11 cellular contexts compared by ENCODE assay signal in genomic region chr18:10245517-10246175, GRCh38.
"Had no signal": no experiment of that assay in that cellular context is flagged by ENCODE, and none has a peak within 500 bp of the region (broad histone marks: within the 10 kb centered on the region; RNA-seq: fewer than 3 reads in every experiment).

No MANE protein-coding gene starts in this region.

- H3K4me3 Mint-ChIP-seq: activated CD8-positive, alpha-beta T cell treated with anti-CD3 and anti-CD28 coated beads, Interleukin-2, amount 10 ng/mL, durations not matched to agents 7 days and 5 days; activated naive CD8-positive, alpha-beta T cell treated with anti-CD3 and anti-CD28 coated beads, Interleukin-2, amount 10 ng/mL, durations not matched to agents 7 days and 5 days; naive B cell; stimulated activated naive B cell treated with anti-CD40 and anti-IgM and Interleukin-4, amounts not matched to agents 10 μg/mL and 1 μg/mL and 100 μg/mL, for 72 hours had no signal

- H3K36me3 Mint-ChIP-seq: activated naive CD8-positive, alpha-beta T cell treated with anti-CD3 and anti-CD28 coated beads, Interleukin-2, amount 10 ng/mL, durations not matched to agents 7 days and 5 days; naive B cell; stimulated activated naive B cell treated with anti-CD40 and anti-IgM and Interleukin-4, amounts not matched to agents 10 μg/mL and 1 μg/mL and 100 μg/mL, for 72 hours had no signal

- H3K27ac Mint-ChIP-seq: activated CD8-positive, alpha-beta T cell treated with anti-CD3 and anti-CD28 coated beads, Interleukin-2, amount 10 ng/mL, durations not matched to agents 7 days and 5 days; activated naive CD8-positive, alpha-beta T cell treated with anti-CD3 and anti-CD28 coated beads, Interleukin-2, amount 10 ng/mL, durations not matched to agents 7 days and 5 days; naive B cell; stimulated activated naive B cell treated with anti-CD40 and anti-IgM and Interleukin-4, amounts not matched to agents 10 μg/mL and 1 μg/mL and 100 μg/mL, for 72 hours had no signal

- H3K9me3 Mint-ChIP-seq: activated naive CD8-positive, alpha-beta T cell treated with anti-CD3 and anti-CD28 coated beads, Interleukin-2, amount 10 ng/mL, durations not matched to agents 7 days and 5 days had no signal

- ATAC-seq: activated CD8-positive, alpha-beta T cell treated with anti-CD3 and anti-CD28 coated beads, Interleukin-2, amount 10 ng/mL, durations not matched to agents 7 days and 5 days; right lobe of liver; stimulated activated naive B cell treated with anti-CD40 and anti-IgM and Interleukin-4, amounts not matched to agents 10 μg/mL and 1 μg/mL and 100 μg/mL, for 72 hours had no signal

- H3K4me1 Mint-ChIP-seq: activated naive CD8-positive, alpha-beta T cell treated with anti-CD3 and anti-CD28 coated beads, Interleukin-2, amount 10 ng/mL, durations not matched to agents 7 days and 5 days; stimulated activated naive B cell treated with anti-CD40 and anti-IgM and Interleukin-4, amounts not matched to agents 10 μg/mL and 1 μg/mL and 100 μg/mL, for 72 hours had no signal

- H3K27me3 Mint-ChIP-seq: activated naive CD8-positive, alpha-beta T cell treated with anti-CD3 and anti-CD28 coated beads, Interleukin-2, amount 10 ng/mL, durations not matched to agents 7 days and 5 days; naive B cell; stimulated activated naive B cell treated with anti-CD40 and anti-IgM and Interleukin-4, amounts not matched to agents 10 μg/mL and 1 μg/mL and 100 μg/mL, for 72 hours had no signal

- DNase-seq: activated CD4-positive, alpha-beta T cell treated with anti-CD3 and anti-CD28 coated beads for 4 hours; activated CD8-positive, alpha-beta memory T cell treated with anti-CD3 and anti-CD28 coated beads, Interleukin-2, amount 50 U/mL, for 48 hours; activated CD8-positive, alpha-beta T cell treated with anti-CD3 and anti-CD28 coated beads, Interleukin-2, amount 10 ng/mL, durations not matched to agents 7 days and 5 days; activated naive CD8-positive, alpha-beta T cell treated with anti-CD3 and anti-CD28 coated beads, Interleukin-2, amount 10 ng/mL, durations not matched to agents 7 days and 5 days; foreskin melanocyte; kidney; naive B cell; right lobe of liver; stimulated activated CD4-positive, alpha-beta T cell treated with anti-CD3 and anti-CD28 coated beads, Interleukin-2, amount 100 ng/mL, for 24 hours; stimulated activated naive B cell treated with anti-CD40 and anti-IgM and Interleukin-4, amounts not matched to agents 10 μg/mL and 1 μg/mL and 100 μg/mL, for 72 hours; T-helper 1 cell had no signal
